ENCODE assay signal across 14 cellular contexts in the genomic region with DNA sequence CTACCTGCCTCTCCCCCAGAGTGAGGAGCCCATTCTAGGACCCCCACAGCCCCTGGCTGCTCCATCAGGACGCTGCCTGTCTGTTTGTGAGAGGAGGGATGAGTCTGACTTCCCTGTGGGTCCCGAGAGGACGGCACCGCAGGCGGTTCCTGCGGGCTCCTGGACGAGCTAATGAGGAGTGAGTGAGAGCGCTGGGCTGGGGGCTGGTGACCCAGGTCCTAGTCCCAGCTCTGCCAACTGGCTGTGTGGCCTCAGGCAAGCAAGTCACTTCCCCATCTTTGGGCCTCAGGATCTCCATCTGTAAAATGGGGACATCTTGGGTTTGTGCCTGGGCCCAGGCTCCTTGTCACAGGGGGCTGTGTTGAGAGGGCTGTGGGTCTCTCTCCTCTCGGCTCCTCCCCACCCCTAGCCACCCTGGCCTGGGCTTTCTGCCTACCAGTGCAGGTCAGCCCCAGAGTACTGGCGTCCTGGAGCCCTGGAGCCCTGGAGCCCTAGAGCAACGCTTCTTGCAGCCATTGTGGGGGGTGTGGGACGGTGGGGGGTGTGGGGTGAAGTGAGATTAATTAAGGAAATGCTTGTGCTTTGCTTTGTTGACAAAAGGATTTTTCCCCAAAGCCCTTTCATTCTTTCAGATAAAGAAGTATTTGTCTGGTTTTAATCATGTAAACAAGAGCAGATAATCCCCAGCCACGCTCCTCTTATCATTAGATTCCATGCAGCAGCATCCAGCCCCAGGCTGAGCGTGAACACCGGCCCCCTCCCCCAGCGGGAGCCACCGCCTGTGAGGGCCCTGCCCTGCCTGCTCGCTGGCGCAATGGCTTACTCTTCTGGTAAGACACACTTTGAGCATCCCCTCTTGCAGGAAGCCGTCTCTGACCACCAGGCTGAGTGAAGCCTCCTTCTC. TPM values are rescaled to one million over a fixed set of nuclear protein-coding genes. Genes with fewer than 3 reads are reported as not detected.
DNase-seq lines count a peak whose midpoint lies in the region; ATAC-seq and TF ChIP-seq lines count a peak whose summit lies in the region.
"Had no signal": no experiment of that assay in that cellular context is flagged by ENCODE, and none has a peak within 500 bp of the region (broad histone marks: within the 10 kb centered on the region; RNA-seq: fewer than 3 reads in every experiment).

No MANE protein-coding gene starts in this region.

- H3K4me1 Mint-ChIP-seq in GM23338: peaks cover 39% of the 10 kb centered on the region
- H3K4me1 Mint-ChIP-seq: activated naive CD8-positive, alpha-beta T cell treated with anti-CD3 and anti-CD28 coated beads, Interleukin-2, amount 10 ng/mL, durations not matched to agents 7 days and 5 days had no signal

- no peak overlapping the region for H3K4me2 ChIP-seq in GM23338
- no peak overlapping the region for H3K4me2 ChIP-seq in osteoblast (ENCODE audit: insufficient read depth, low read length)

- no peaks in the 10 kb centered on the region for H3K27me3 ChIP-seq in GM23338 (ENCODE audit: insufficient read depth)
- H3K27me3 ChIP-seq in osteoblast (ENCODE audit: insufficient read depth, low read length): no peaks in the 10 kb centered on the region
- H3K27me3 ChIP-seq: heart right ventricle had no signal

- peaks cover 16% of the 10 kb centered on the region for H3K9me3 ChIP-seq in osteoblast (ENCODE audit: low read depth, low read length)

- H3K27me3 Mint-ChIP-seq in GM23338 (ENCODE audit: insufficient read depth, low read depth, poor library complexity): peaks cover 11% of the 10 kb centered on the region

- no peak overlapping the region for H3K4me3 Mint-ChIP-seq in GM23338
- H3K4me3 Mint-ChIP-seq: activated naive CD8-positive, alpha-beta T cell treated with anti-CD3 and anti-CD28 coated beads, Interleukin-2, amount 10 ng/mL, durations not matched to agents 7 days and 5 days; T-helper 2 cell treated with Interferon-gamma antibody and Interleukin-4, amounts not matched to agents 5 μg/mL and 100 μg/mL, for 36 hours had no signal

- no peaks in the 10 kb centered on the region for H3F3A ChIP-seq in GM23338 (replicated peaks; ENCODE audit: low read depth)

- H3K9me3 Mint-ChIP-seq in GM23338: 0 out of 3 replicates have a peak, but pooled peaks cover 5% of the 10 kb centered on the region
- H3K9me3 Mint-ChIP-seq: activated naive CD8-positive, alpha-beta T cell treated with anti-CD3 and anti-CD28 coated beads, Interleukin-2, amount 10 ng/mL, durations not matched to agents 7 days and 5 days; T-helper 2 cell treated with Interferon-gamma antibody and Interleukin-4, amounts not matched to agents 5 μg/mL and 100 μg/mL, for 36 hours had no signal

- H3K4me3 ChIP-seq in GM23338 (no peak overlapping the region), osteoblast (ENCODE audit: insufficient read depth, low read length) (no peak overlapping the region)
- H3K4me3 ChIP-seq: GM12878, heart right ventricle had no signal

- H3K4me1 ChIP-seq in GM23338 (ENCODE audit: insufficient read depth): peaks cover 10% of the 10 kb centered on the region
- peaks cover 6% of the 10 kb centered on the region for H3K4me1 ChIP-seq in osteoblast (ENCODE audit: insufficient read depth, low read length)

- no peaks in the 10 kb centered on the region; the same call in 2 of the 3 replicates for H3K36me3 Mint-ChIP-seq in GM23338 (ENCODE audit: low read depth)
- H3K36me3 Mint-ChIP-seq: activated naive CD8-positive, alpha-beta T cell treated with anti-CD3 and anti-CD28 coated beads, Interleukin-2, amount 10 ng/mL, durations not matched to agents 7 days and 5 days had no signal

- DNase-seq in GM23338 (ENCODE audit: low spot score): peak; percentile 69
- peak; percentile 43 for DNase-seq in NCI-H69 (lab: John Stamatoyannopoulos, UW)
- peak; percentile 20 for DNase-seq in fibroblast of the conjunctiva (ENCODE audit: low read depth)
- DNase-seq in osteoblast (ENCODE audit: insufficient read length, low spot score, missing footprints): peak; percentile 58
- DNase-seq in RKO (ENCODE audit: low spot score): no peak
- DNase-seq in stimulated activated naive CD4-positive, alpha-beta T cell treated with Interleukin-2 at 50 U/mL for 16 hours (lab: John Stamatoyannopoulos, UW): no peak
- no peak for DNase-seq in DMS79 treated with DMSO at 0.1 percent for 48 hours (lab: John Stamatoyannopoulos, UW)
- DNase-seq: activated naive CD8-positive, alpha-beta T cell treated with anti-CD3 and anti-CD28 coated beads, Interleukin-2, amount 10 ng/mL, durations not matched to agents 7 days and 5 days; COR-L47; heart right ventricle; MM.1S had no signal

- no peaks in the 10 kb centered on the region for H3K9me2 ChIP-seq in GM23338 (ENCODE audit: insufficient read depth)

- H3K27ac ChIP-seq in GM23338 (ENCODE audit: low read depth) (no peak overlapping the region), osteoblast (ENCODE audit: low read depth, low read length) (no peak overlapping the region)
- H3K27ac ChIP-seq: heart right ventricle had no signal

- peak overlapping the region; percentile 97 for H2AFZ ChIP-seq in GM23338
- peak overlapping the region; percentile 31 for H2AFZ ChIP-seq in osteoblast (ENCODE audit: low read length)

- H4K20me1 ChIP-seq in GM23338 (replicated peaks; ENCODE audit: insufficient read depth): no peaks in the 10 kb centered on the region
- H4K20me1 ChIP-seq in osteoblast (ENCODE audit: insufficient read depth, low read length): no peaks in the 10 kb centered on the region

- no peak overlapping the region for H3K27ac Mint-ChIP-seq in GM23338
- H3K27ac Mint-ChIP-seq: activated naive CD8-positive, alpha-beta T cell treated with anti-CD3 and anti-CD28 coated beads, Interleukin-2, amount 10 ng/mL, durations not matched to agents 7 days and 5 days; T-helper 2 cell treated with Interferon-gamma antibody and Interleukin-4, amounts not matched to agents 5 μg/mL and 100 μg/mL, for 36 hours had no signal

- ATAC-seq in GM23338 (peak; percentile 60), HG03432 (IDR thresholded peaks at IDR 0.05; ENCODE audit: unreplicated experiment) (no peak)
- ATAC-seq: GM12878 had no signal

- TF ChIP-seq CTCF in GM23338 (conservative IDR thresholded peaks at IDR 0.05; ENCODE audit: low read depth in 2 of 2) (no peak), osteoblast (IDR thresholded peaks at IDR 0.05; ENCODE audit: extremely low read depth, low read depth, low read length) (no peak)

- H3K36me3 ChIP-seq in GM23338 (ENCODE audit: insufficient read depth) (no peaks in the 10 kb centered on the region), osteoblast (ENCODE audit: insufficient read depth, low read length) (no peaks in the 10 kb centered on the region)
- H3K36me3 ChIP-seq: heart right ventricle had no signal

- H3K79me2 ChIP-seq in GM23338 (replicated peaks; ENCODE audit: insufficient read depth): no peaks in the 10 kb centered on the region
- H3K79me2 ChIP-seq in osteoblast (ENCODE audit: insufficient read depth, low read length): no peaks in the 10 kb centered on the region

TF ChIP-seq in GM23338, 12 proteins besides CTCF, POLR2A, EP300 and RAD21 (continues in another document):
- TF ChIP-seq POLR2AphosphoS5 (IDR thresholded peaks at IDR 0.05; ENCODE audit: low read depth): no peak
- TF ChIP-seq REST (IDR thresholded peaks at IDR 0.05; ENCODE audit: unreplicated experiment): no peak
- TF ChIP-seq ETS1 (IDR thresholded peaks at IDR 0.05): no peak
- no peak for TF ChIP-seq NANOG (IDR thresholded peaks at IDR 0.05; ENCODE audit: borderline replicate concordance)

RNA-seq across cellular contexts. Expression of gene SLC1A7, which starts 26.8 kb away (rescaled TPM):
- not detected in 2 replicates for total RNA-seq in GM23338 (2014; rRNA removed; shearing (Covaris generic))
- not detected in 2 replicates for polyA plus RNA-seq in GM23338 (2016; fragmentation: Nextera tagmentation; extraction: Ambion mirVana)
- under 0.01 and 0.36 TPM in 2 replicates for total RNA-seq in osteoblast
- total RNA-seq: activated naive CD8-positive, alpha-beta T cell treated with anti-CD3 and anti-CD28 coated beads, Interleukin-2, amount 10 ng/mL, durations not matched to agents 7 days and 5 days; GM12878 had no signal
- polyA plus RNA-seq: GM12878 had no signal

RNA-seq across cellular contexts. Expression of gene PODN, which starts 53.6 kb away (rescaled TPM):
- total RNA-seq in GM23338 (2014; rRNA removed; shearing (Covaris generic)): 0.24 and 1.0 TPM in 2 replicates
- polyA plus RNA-seq in GM23338 (2016; fragmentation: Nextera tagmentation; extraction: Ambion mirVana): 0.16 TPM in 1 of 2 replicates, not detected in the other
- total RNA-seq in osteoblast: 43.3 and 52.8 TPM in 2 replicates
- polyA plus RNA-seq: GM12878 had no signal

Comparison
In these comparisons a context has a peak if more than half of its experiments do, and no peak if none do; other contexts are left out.
1. DNase-seq: peak in GM23338 (single experiment), NCI-H69 (single experiment), fibroblast of the conjunctiva (single experiment) and osteoblast (single experiment); none in RKO (single experiment), stimulated activated naive CD4-positive, alpha-beta T cell treated with Interleukin-2 at 50 U/mL for 16 hours (single experiment) and DMS79 treated with DMSO at 0.1 percent for 48 hours (single experiment).
2. RNA of gene PODN, which starts 53.6 kb away (total RNA-seq): 43.3 to 52.8 TPM in osteoblast; 0.24 to 1.0 TPM in GM23338; every median in the first group is over 10 times any median in the second.